In the genomic region with DNA sequence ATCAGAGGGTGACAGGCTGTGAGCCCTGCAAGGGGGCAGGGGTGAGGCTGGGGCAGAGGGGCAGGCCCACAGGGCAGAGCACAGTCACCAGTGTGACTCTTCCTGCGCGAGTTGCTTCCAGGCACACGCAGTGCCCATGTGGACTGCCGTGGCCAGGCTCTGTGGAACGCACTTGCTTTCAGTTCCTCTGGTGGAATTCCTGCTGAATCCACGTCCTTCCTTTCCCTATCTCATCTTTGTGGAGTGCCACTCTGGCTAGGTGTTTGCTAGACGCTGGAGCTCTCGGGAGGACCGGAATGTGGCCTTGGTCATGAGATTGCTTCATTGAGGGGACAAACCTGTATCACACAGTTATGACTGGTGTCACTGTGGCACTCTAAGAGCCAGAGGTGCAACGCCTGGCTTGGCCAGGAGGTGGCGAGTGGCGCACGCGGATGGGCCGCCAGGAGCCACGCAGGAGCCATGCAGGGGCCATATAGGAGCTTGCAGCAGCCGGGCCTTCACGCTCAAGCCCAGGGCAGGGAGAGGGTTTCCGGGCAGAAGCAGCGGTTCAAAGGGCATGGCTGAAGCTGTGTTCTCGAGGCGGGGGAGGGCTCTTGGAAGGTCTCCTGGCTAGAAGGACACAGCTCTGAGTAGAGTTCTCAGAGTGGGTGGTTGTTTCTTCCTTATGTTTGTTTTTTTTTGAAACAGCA, we compare ENCODE assay signal across 8 cellular contexts. TPM values are rescaled to one million over a fixed set of nuclear protein-coding genes. Genes with fewer than 3 reads are reported as not detected.
A peak's percentile ranks its signal among the peaks of the same experiment; 100 is the strongest.
DNase-seq lines count a peak whose midpoint lies in the region; ATAC-seq and TF ChIP-seq lines count a peak whose summit lies in the region.

No MANE protein-coding gene starts in this region.

- H3K27me3 Mint-ChIP-seq in nephron progenitor cell (ENCODE audit: low read depth, poor library complexity): no peaks in the 10 kb centered on the region

- H3K27ac ChIP-seq in fibroblast of lung (ENCODE audit: insufficient read depth, low read length): no peak overlapping the region

- H3K4me3 Mint-ChIP-seq in nephron progenitor cell: no peak overlapping the region

- H3K4me1 Mint-ChIP-seq in nephron progenitor cell: peaks cover 15% of the 10 kb centered on the region

- H3K27me3 ChIP-seq in fibroblast of lung (ENCODE audit: control insufficient read depth, insufficient read depth, low read length): no peaks in the 10 kb centered on the region

- H3K36me3 Mint-ChIP-seq in nephron progenitor cell (ENCODE audit: low read depth): peaks cover 13% of the 10 kb centered on the region

- H2AFZ ChIP-seq in fibroblast of lung (ENCODE audit: low read length): no peak overlapping the region

- no peak overlapping the region for H3K4me2 ChIP-seq in fibroblast of lung (ENCODE audit: extremely low read depth, insufficient read depth, low read length)

- H3K4me1 ChIP-seq in fibroblast of lung (ENCODE audit: control insufficient read depth, extremely low read depth, insufficient read depth, low read length): no peaks in the 10 kb centered on the region

- no peak overlapping the region for H3K9ac ChIP-seq in fibroblast of lung (ENCODE audit: insufficient read depth, low read length)

- no peaks in the 10 kb centered on the region for H3K9me3 Mint-ChIP-seq in nephron progenitor cell

- H3K36me3 ChIP-seq in fibroblast of lung (ENCODE audit: control insufficient read depth, insufficient read depth, low read length): peaks cover 8% of the 10 kb centered on the region

- H3K27ac Mint-ChIP-seq in nephron progenitor cell: no peak overlapping the region

- DNase-seq in COLO668 (lab: John Stamatoyannopoulos, UW; ENCODE audit: unreplicated experiment) (peak; percentile 70), activated T-helper 1 cell treated with Interleukin-2 at 50 U/mL for 16 hours (ENCODE audit: low read depth) (peak; percentile 54), fibroblast of lung (ENCODE audit: low read depth in 2 of 2) (peak; percentile 57 to 70), nephron progenitor cell (peak; percentile 90), ureter (ENCODE audit: low spot score) (no peak)
- peak; percentile 69 for DNase-seq in stimulated activated naive CD4-positive, alpha-beta T cell treated with Interleukin-2 at 50 U/mL for 16 hours (lab: John Stamatoyannopoulos, UW)

- H3K4me3 ChIP-seq in fibroblast of lung (replicated peaks in 1 of 4; ENCODE audit: control extremely low read depth in 1 of 4, insufficient read depth in 1 of 4, low read depth in 3 of 4, low read length in 4 of 4): no peak overlapping the region

- peak; percentile 50 for ATAC-seq in HG03571 (IDR thresholded peaks at IDR 0.05; ENCODE audit: unreplicated experiment)

- no peaks in the 10 kb centered on the region for H3K79me2 ChIP-seq in fibroblast of lung (ENCODE audit: control insufficient read depth, insufficient read depth, low read length)

- peak; percentile 94 to 96 for TF ChIP-seq CTCF in fibroblast of lung (conservative IDR thresholded peaks at IDR 0.05 in 1 of 2, IDR thresholded peaks at IDR 0.05 in 1 of 2; ENCODE audit: low read depth in 1 of 2, low read length in 2 of 2)
- TF ChIP-seq CTCF in nephron progenitor cell (IDR thresholded peaks at IDR 0.05): peak; percentile 96

- H3K9me3 ChIP-seq in fibroblast of lung (ENCODE audit: control insufficient read depth, insufficient read depth, low read depth, low read length): no peaks in the 10 kb centered on the region

- no peaks in the 10 kb centered on the region for H4K20me1 ChIP-seq in fibroblast of lung (ENCODE audit: control insufficient read depth, extremely low read depth, insufficient read depth, low read length)

TF ChIP-seq in PFSK-1, 5 proteins besides CTCF, POLR2A, EP300 and RAD21:
- no peak for TF ChIP-seq TAF1 (IDR thresholded peaks at IDR 0.05; ENCODE audit: borderline replicate concordance, insufficient read depth, low read length)
- TF ChIP-seq FOXP2 (optimal IDR thresholded peaks at IDR 0.05; ENCODE audit: borderline replicate concordance, extremely low read depth, extremely low read length, insufficient read depth): peak; percentile 69
TF ChIP-seq in PFSK-1: peak in this region for 1.

RNA-seq across cellular contexts. Expression of gene TBC1D22A, which starts 36.1 kb away (rescaled TPM):
- polyA plus RNA-seq in PFSK-1 (2012; ENCODE audit: insufficient read length, low read depth): 25.9 TPM
- 10.3 and 11.6 TPM in 2 replicates for total RNA-seq in fibroblast of lung
- polyA plus RNA-seq in fibroblast of lung: 16.2 and 17.6 TPM in 2 replicates
- 17.6 and 20.0 TPM in 2 replicates for polyA plus RNA-seq in fibroblast of lung (2012)
- polyA minus RNA-seq in fibroblast of lung (ENCODE audit: low replicate concordance): 11.7 and 21.2 TPM in 2 replicates
- total RNA-seq in ureter: 32.6 TPM
